In the genomic region with DNA sequence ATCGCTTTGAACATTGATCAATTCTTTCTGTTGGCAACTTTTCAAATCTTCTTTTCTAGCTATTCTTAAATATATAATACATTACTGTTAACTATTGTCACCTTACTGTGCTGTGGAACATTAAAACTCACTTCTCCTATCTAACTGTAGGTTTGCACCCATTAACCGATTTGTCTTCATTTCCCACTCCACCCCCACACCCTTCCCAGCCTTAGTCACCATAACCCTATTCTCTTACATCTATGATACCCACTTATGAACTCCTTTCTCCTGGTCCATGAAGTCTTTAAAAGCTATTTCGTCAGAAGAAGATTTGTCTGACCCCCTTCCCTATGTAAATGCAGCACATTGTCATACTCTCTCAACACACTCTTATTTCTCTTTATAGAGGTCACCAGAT, we compare ENCODE assay signal across 36 cellular contexts.
"Had no signal": no experiment of that assay in that cellular context is flagged by ENCODE, and none has a peak within 500 bp of the region (broad histone marks: within the 10 kb centered on the region; RNA-seq: fewer than 3 reads in every experiment).

No MANE protein-coding gene starts in this region.

- H3K9me3 ChIP-seq: MG63 had no signal

- H3K36me3 ChIP-seq: MG63 had no signal

- DNase-seq: Karpas-422, Kasumi-1, MG63, MM.1S, MV-4-11, NCI-H1048, NCI-H1092, NCI-H1092 treated with DMSO at 0.1 percent for 48 hours, NCI-H1105, NCI-H1105 treated with DMSO at 0.1 percent for 48 hours, NCI-H1417, NCI-H1417 treated with DMSO at 0.1 percent for 48 hours, NCI-H1436, NCI-H1436 treated with DMSO at 0.1 percent for 48 hours, NCI-H146, NCI-H1694, NCI-H1694 treated with DMSO at 0.1 percent for 48 hours, NCI-H187, NCI-H187 treated with DMSO at 0.1 percent for 48 hours, NCI-H1930, NCI-H2029, NCI-H2029 treated with DMSO at 0.1 percent for 48 hours, NCI-H2081, NCI-H2081 treated with DMSO at 0.1 percent for 48 hours, NCI-H2107, NCI-H2171, NCI-H2171 treated with DMSO at 0.1 percent for 48 hours, NCI-H2227 treated with DMSO at 0.1 percent for 48 hours, NCI-H226, NCI-H345, NCI-H446, NCI-H446 treated with DMSO at 0.1 percent for 48 hours, NCI-H510A, NCI-H510A treated with DMSO at 0.1 percent for 48 hours, NCI-H524, NCI-H524 treated with DMSO at 0.1 percent for 48 hours had no signal

- H3K27me3 ChIP-seq: MG63 had no signal

- H3K4me3 ChIP-seq: MG63 had no signal
